ENCODE assay signal across 8 cellular contexts in genomic region chr2:102664439-102665042, GRCh38. TPM values are rescaled to one million over a fixed set of nuclear protein-coding genes. Genes with fewer than 3 reads are reported as not detected.
DNase-seq lines count a peak whose midpoint lies in the region; ATAC-seq, FAIRE-seq and TF ChIP-seq lines count a peak whose summit lies in the region.

No MANE protein-coding gene starts in this region.

- no peak for TF ChIP-seq CTCF in OCI-LY7 (conservative IDR thresholded peaks at IDR 0.05; ENCODE audit: low read length)

- no TSS peak for BruUV-seq in OCI-LY7 (replicated peaks; lab: Mats Ljungman, UMichigan)

- no peak for TF ChIP-seq POLR2A in H54 (IDR thresholded peaks at IDR 0.05; ENCODE audit: low read depth, low read length)

- peak; percentile 62 for DNase-seq in HK-2 (ENCODE audit: unreplicated experiment)
- DNase-seq in adipocyte (ENCODE audit: low read depth): peak; percentile 4
- peak; percentile 54 for DNase-seq in stimulated activated CD4-positive, alpha-beta T cell treated with anti-CD3 and anti-CD28 coated beads, Interleukin-4, amount 100 ng/mL, for 1 hour
- DNase-seq in H54 (ENCODE audit: insufficient read length, low spot score): no peak
- no peak for DNase-seq in NCI-H2029 treated with DMSO at 0.1 percent for 48 hours (lab: John Stamatoyannopoulos, UW)
- no peak for DNase-seq in T1000 (lab: John Stamatoyannopoulos, UW)
- no peak for DNase-seq in OCI-LY7 (ENCODE audit: low spot score)

- H3K4me3 ChIP-seq in adipocyte (ENCODE audit: low read length) (no peak overlapping the region), OCI-LY7 (ENCODE audit: low read depth, low read length, poor library complexity, severe bottlenecking) (no peak overlapping the region)

- H3K4me1 ChIP-seq in adipocyte (ENCODE audit: control insufficient read depth, insufficient read depth, low read length) (no peaks in the 10 kb centered on the region), OCI-LY7 (ENCODE audit: insufficient read depth, low read length, poor library complexity, severe bottlenecking) (no peaks in the 10 kb centered on the region)

- H3K36me3 ChIP-seq in adipocyte (ENCODE audit: control insufficient read depth, insufficient read depth, low read length, severe bottlenecking) (no peaks in the 10 kb centered on the region), OCI-LY7 (ENCODE audit: insufficient read depth, low read length) (no peaks in the 10 kb centered on the region)

- intact Hi-C loops in OCI-LY7 (cut with micrococcal nuclease; ENCODE audit: unreplicated experiment): no loop called here

- H2AFZ ChIP-seq in OCI-LY7 (ENCODE audit: low read length): no peak overlapping the region

- H3K9me3 ChIP-seq in adipocyte (ENCODE audit: control insufficient read depth, low read length) (no peaks in the 10 kb centered on the region), OCI-LY7 (ENCODE audit: low read length) (no peaks in the 10 kb centered on the region)

- no peaks in the 10 kb centered on the region for H3K79me2 ChIP-seq in OCI-LY7 (ENCODE audit: insufficient read depth, low read depth, low read length)

- H4K20me1 ChIP-seq in OCI-LY7 (ENCODE audit: insufficient read depth, low read length): no peaks in the 10 kb centered on the region

- no peak overlapping the region for H3K27ac ChIP-seq in OCI-LY7 (ENCODE audit: low read depth, low read length, poor library complexity, severe bottlenecking)

- CTCF ChIA-PET in OCI-LY7 (lab: Charles Lee; ENCODE audit: unreplicated experiment): no interaction called here

- no peaks in the 10 kb centered on the region for H3K9me2 ChIP-seq in OCI-LY7 (ENCODE audit: insufficient read depth, low read length)

- peaks cover 21% of the 10 kb centered on the region for H3K27me3 ChIP-seq in adipocyte (replicated peaks; ENCODE audit: control insufficient read depth, insufficient read depth, low read length)

- POLR2A ChIA-PET in OCI-LY7 (lab: Charles Lee): no interaction called here

- no peak overlapping the region for H3K4me2 ChIP-seq in OCI-LY7 (ENCODE audit: low read length)

- no peak for FAIRE-seq in H54 (lab: Jason Lieb, UNC)

- ATAC-seq in GM19043 (IDR thresholded peaks at IDR 0.05; ENCODE audit: low read depth, unreplicated experiment): peak; percentile 43

- H3K9ac ChIP-seq in adipocyte (ENCODE audit: low read length): no peak overlapping the region

RNA-seq across cellular contexts. Expression of gene SLC9A2, which starts 45.2 kb away (rescaled TPM):
- not detected in 2 replicates for total RNA-seq in OCI-LY7 (2014; rRNA removed; shearing (Covaris generic))
- not detected in 2 replicates for total RNA-seq in OCI-LY7 (2022)

Comparison
In these comparisons a context has a peak if more than half of its experiments do, and no peak if none do; other contexts are left out.
1. DNase-seq: peak in HK-2 (single experiment), adipocyte (single experiment) and stimulated activated CD4-positive, alpha-beta T cell treated with anti-CD3 and anti-CD28 coated beads, Interleukin-4, amount 100 ng/mL, for 1 hour (single experiment); none in H54 (single experiment), NCI-H2029 treated with DMSO at 0.1 percent for 48 hours (single experiment), T1000 (single experiment) and OCI-LY7 (single experiment).